28 cellular contexts compared by ENCODE assay signal in the genomic region with DNA sequence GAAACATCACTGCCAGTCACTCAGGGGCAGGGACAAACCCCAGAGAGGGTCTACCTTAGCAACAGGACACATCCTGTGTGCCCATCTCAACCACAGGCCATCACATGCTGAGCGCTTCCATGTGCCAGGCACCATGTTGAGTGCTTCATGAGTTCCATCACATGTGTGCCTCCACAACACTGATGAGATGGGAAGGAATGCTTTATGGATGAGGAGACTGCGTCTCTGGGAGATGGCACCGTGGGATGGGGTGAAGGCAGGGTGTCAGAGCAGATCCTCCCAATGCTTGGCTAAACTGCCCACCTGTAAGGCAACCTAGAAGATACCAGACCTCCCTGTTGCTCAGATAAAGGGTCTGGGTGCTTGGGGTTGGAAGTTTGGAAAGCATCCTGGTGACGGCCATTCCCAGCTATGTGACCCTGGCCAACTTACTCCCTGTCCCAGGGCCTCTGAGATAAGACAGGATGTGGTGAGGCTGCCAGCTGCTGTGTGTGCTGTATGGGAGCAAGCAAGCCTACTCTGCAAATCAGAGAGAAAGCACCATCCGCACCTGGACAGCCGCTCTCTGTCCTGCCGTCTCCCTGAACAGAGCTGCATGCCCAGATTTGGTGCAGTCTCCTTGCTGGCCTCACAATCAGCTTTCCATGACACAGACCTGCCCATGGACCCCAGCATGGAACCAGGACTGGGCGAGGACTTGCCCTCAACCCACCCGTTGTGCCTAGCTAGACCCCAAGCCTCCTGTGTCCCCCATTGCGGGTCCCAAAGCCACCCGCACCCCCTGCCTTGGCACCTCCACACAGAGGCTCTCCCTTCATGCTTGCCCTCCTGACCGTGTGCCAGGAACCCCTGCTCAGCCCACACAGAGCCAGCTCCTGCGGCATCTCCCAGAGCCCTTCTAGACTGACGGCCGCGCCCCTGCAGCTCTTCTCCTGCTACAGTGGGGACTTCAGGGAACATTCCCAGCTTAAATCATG.
A peak's percentile ranks its signal among the peaks of the same experiment; 100 is the strongest.
DNase-seq lines count a peak whose midpoint lies in the region; ATAC-seq and TF ChIP-seq lines count a peak whose summit lies in the region.
"Had no signal": no experiment of that assay in that cellular context is flagged by ENCODE, and none has a peak within 500 bp of the region (broad histone marks: within the 10 kb centered on the region; RNA-seq: fewer than 3 reads in every experiment).

No MANE protein-coding gene starts in this region.

- TF ChIP-seq CTCF in DND-41 (IDR thresholded peaks at IDR 0.05; ENCODE audit: borderline replicate concordance, extremely low read depth, low read length, poor library complexity, severe bottlenecking) (no peak), esophagus muscularis mucosa (IDR thresholded peaks at IDR 0.05) (no peak), smooth muscle cell (IDR thresholded peaks at IDR 0.05; ENCODE audit: borderline replicate concordance, insufficient read depth, poor library complexity, severe bottlenecking) (no peak)

- no peak overlapping the region for H4K8ac ChIP-seq in neuronal stem cell (ENCODE audit: low read depth, low read length)

- no peak overlapping the region for H2BK120ac ChIP-seq in neuronal stem cell (ENCODE audit: low read depth, low read length)

- peak overlapping the region; percentile 58 for H3K18ac ChIP-seq in neuronal stem cell (ENCODE audit: low read length)

- H3K9me3 ChIP-seq in DND-41 (ENCODE audit: insufficient read depth, low read length, severe bottlenecking) (no peaks in the 10 kb centered on the region), esophagus muscularis mucosa (no peaks in the 10 kb centered on the region), neuronal stem cell (replicated peaks in 1 of 2; ENCODE audit: control insufficient read depth in 2 of 2, insufficient read depth in 1 of 2, low read depth in 1 of 2, low read length in 2 of 2) (no peaks in the 10 kb centered on the region), smooth muscle cell (replicated peaks; ENCODE audit: low read depth) (no peaks in the 10 kb centered on the region)
- H3K9me3 ChIP-seq: ascending aorta, HAP-1, transverse colon had no signal

- H3K4ac ChIP-seq in neuronal stem cell (ENCODE audit: low read length) = no peak overlapping the region

- H3K27ac ChIP-seq in DND-41 (ENCODE audit: low read length) (no peak overlapping the region), esophagus muscularis mucosa (replicated peaks in 1 of 4) (no peak overlapping the region), neuronal stem cell (replicated peaks; ENCODE audit: low read length) (no peak overlapping the region), smooth muscle cell (ENCODE audit: low read depth) (no peak overlapping the region)
- H3K27ac ChIP-seq: ascending aorta, transverse colon had no signal

- peak; percentile 80 for ATAC-seq in DND-41 (ENCODE audit: insufficient read depth, low read depth)
- ATAC-seq: activated CD8-positive, alpha-beta memory T cell treated with anti-CD3 and anti-CD28 coated beads, Interleukin-2, amount 10 ng/mL, durations not matched to agents 7 days and 5 days; activated T-cell treated with anti-CD3 and anti-CD28 coated beads, Interleukin-2, amount 50 U/mL, for 72 hours; esophagus mucosa; K562; PC-3; T-helper 17 cell had no signal

- WGBS in esophagus muscularis mucosa = 85% methylated on average over 14 of the region's 16 CpGs
- no CpG with 5 or more reads among the region's 16 CpGs for WGBS in neuronal stem cell (ENCODE audit: extremely low coverage in 2 of 2, insufficient read length in 2 of 2, insufficient replicate concordance in 1 of 2), 2 donors
- 86% methylated on average over 16 of the region's 16 CpGs for WGBS in smooth muscle cell (ENCODE audit: low lambda C conversion rate)

- intact Hi-C loops in esophagus muscularis mucosa (cut with DNase I) = no loop called here

- no peak overlapping the region for H3K23ac ChIP-seq in neuronal stem cell (ENCODE audit: low read depth, low read length, poor library complexity)

- H3K4me3 ChIP-seq in DND-41 (ENCODE audit: low read depth in 1 of 2, low read length in 2 of 2) (no peak overlapping the region), esophagus muscularis mucosa (no peak overlapping the region), neuronal stem cell (ENCODE audit: low read length in 2 of 2) (no peak overlapping the region), smooth muscle cell (no peak overlapping the region)
- H3K4me3 ChIP-seq: ascending aorta, HAP-1, K562, transverse colon had no signal

- no peak overlapping the region for H2AFZ ChIP-seq in DND-41 (ENCODE audit: low read depth, low read length)
- no peak overlapping the region for H2AFZ ChIP-seq in neuronal stem cell (ENCODE audit: low read length)
- no peak overlapping the region for H2AFZ ChIP-seq in smooth muscle cell (ENCODE audit: low read depth)

- H3K36me3 ChIP-seq in DND-41 (ENCODE audit: insufficient read depth, low read length) (no peaks in the 10 kb centered on the region), esophagus muscularis mucosa (no peaks in the 10 kb centered on the region), neuronal stem cell (replicated peaks in 1 of 2; ENCODE audit: control insufficient read depth in 2 of 2, insufficient read depth in 2 of 2, low read length in 2 of 2) (no peaks in the 10 kb centered on the region), smooth muscle cell (ENCODE audit: low read depth) (no peaks in the 10 kb centered on the region)
- H3K36me3 ChIP-seq: ascending aorta, HAP-1, transverse colon had no signal

- H3K79me1 ChIP-seq in neuronal stem cell (ENCODE audit: low read depth, low read length) = no peaks in the 10 kb centered on the region

- no peaks in the 10 kb centered on the region for H3F3A ChIP-seq in smooth muscle cell (ENCODE audit: low read depth)

- no peaks in the 10 kb centered on the region for H3K27me3 ChIP-seq in DND-41 (ENCODE audit: insufficient read depth, low read length, poor library complexity)
- H3K27me3 ChIP-seq in esophagus muscularis mucosa = peaks cover 0 to 35% (median 0%) of the 10 kb centered on the region in 4 donors
- no peaks in the 10 kb centered on the region for H3K27me3 ChIP-seq in neuronal stem cell (ENCODE audit: control insufficient read depth in 3 of 3, insufficient read depth in 3 of 3, low read depth in 1 of 3, low read length in 3 of 3)
- H3K27me3 ChIP-seq in smooth muscle cell (ENCODE audit: low read depth) = no peaks in the 10 kb centered on the region
- H3K27me3 ChIP-seq: ascending aorta, transverse colon had no signal

- DNase-seq in DND-41 (peak; percentile 43), LHCN-M2 (ENCODE audit: low read depth) (peak; percentile 9), esophagus muscularis mucosa (ENCODE audit: extremely low spot score) (peak; percentile 84), neuronal stem cell (ENCODE audit: low spot score) (no peak), NOMO-1 treated with DMSO at 0.1 percent for 48 hours (lab: John Stamatoyannopoulos, UW; ENCODE audit: unreplicated experiment) (no peak), CD1c-positive myeloid dendritic cell (ENCODE audit: extremely low spot score) (no peak), smooth muscle cell (lab: John Stamatoyannopoulos, UW; ENCODE audit: unreplicated experiment) (no peak), DMS 273 (lab: John Stamatoyannopoulos, UW; ENCODE audit: unreplicated experiment) (no peak)
- DNase-seq: activated CD4-positive, alpha-beta T cell treated with anti-CD3 and anti-CD28 coated beads, Interleukin-2, amount 50 U/mL, for 4 hours; activated CD8-positive, alpha-beta memory T cell treated with anti-CD3 and anti-CD28 coated beads, Interleukin-2, amount 10 ng/mL, durations not matched to agents 7 days and 5 days; activated T-cell treated with anti-CD3 and anti-CD28 coated beads, Interleukin-2, amount 50 U/mL, for 72 hours; caudate nucleus; GF-D8; MM.1S; NCI-H1417 treated with DMSO at 0.1 percent for 48 hours; NCI-H2029 treated with DMSO at 0.1 percent for 48 hours; NCI-H526 treated with DMSO at 0.1 percent for 48 hours; nephron progenitor cell; NK-92 treated with Interleukin-12 subunit alpha and Interleukin-12 subunit beta, amount 100 ng/mL, for 24 hours; PC-3; stimulated activated CD4-positive, alpha-beta T cell treated with anti-CD3 and anti-CD28 coated beads, Interleukin-12 subunit alpha, Interleukin-12 subunit beta, amount 100 ng/mL, for 4 hours; stimulated activated CD4-positive, alpha-beta T cell treated with anti-CD3 and anti-CD28 coated beads, Interleukin-4, amount 100 ng/mL, for 24 hours; T-helper 17 cell; transverse colon had no signal

- H3K79me2 ChIP-seq in DND-41 (ENCODE audit: insufficient read depth, low read length) (no peaks in the 10 kb centered on the region), smooth muscle cell (ENCODE audit: low read depth) (no peaks in the 10 kb centered on the region)

- no peaks in the 10 kb centered on the region for H4K20me1 ChIP-seq in DND-41 (ENCODE audit: insufficient read depth, low read length)
- H4K20me1 ChIP-seq in smooth muscle cell (ENCODE audit: low read depth) = no peaks in the 10 kb centered on the region

- TF ChIP-seq EP300 in esophagus muscularis mucosa (IDR thresholded peaks at IDR 0.05) = no peak

- TF ChIP-seq POLR2A in esophagus muscularis mucosa (IDR thresholded peaks at IDR 0.05; ENCODE audit: low read depth) = no peak

- no peak overlapping the region for H3K14ac ChIP-seq in neuronal stem cell (ENCODE audit: low read length)

- H2AK5ac ChIP-seq in neuronal stem cell (ENCODE audit: low read depth, low read length) = peak overlapping the region; percentile 12

- H3K4me1 ChIP-seq in DND-41 (ENCODE audit: insufficient read depth, low read length) = peaks cover 8% of the 10 kb centered on the region; the same call in 1 of the 2 replicates
- H3K4me1 ChIP-seq in esophagus muscularis mucosa = peaks cover 0 to 3% (median 0%) of the 10 kb centered on the region in 4 donors
- peaks cover 0 to 8% of the 10 kb centered on the region in 2 donors for H3K4me1 ChIP-seq in neuronal stem cell (ENCODE audit: control insufficient read depth in 2 of 2, insufficient read depth in 1 of 2, low read depth in 1 of 2, low read length in 2 of 2)
- peaks cover 6% of the 10 kb centered on the region for H3K4me1 ChIP-seq in smooth muscle cell (ENCODE audit: low read depth)
- H3K4me1 ChIP-seq: ascending aorta, HAP-1, transverse colon had no signal

- H3K4me2 ChIP-seq in DND-41 (ENCODE audit: insufficient read depth, low read length) (no peak overlapping the region), neuronal stem cell (ENCODE audit: insufficient read depth, low read length, poor library complexity, severe bottlenecking) (no peak overlapping the region), smooth muscle cell (no peak overlapping the region)

- no peak overlapping the region for H3K9ac ChIP-seq in DND-41 (ENCODE audit: low read depth, low read length)
- H3K9ac ChIP-seq in neuronal stem cell (ENCODE audit: low read depth, low read length, poor library complexity) = no peak overlapping the region
- no peak overlapping the region for H3K9ac ChIP-seq in smooth muscle cell (ENCODE audit: low read depth)

- no peak overlapping the region for H4K91ac ChIP-seq in neuronal stem cell (ENCODE audit: low read depth, low read length, poor library complexity)

- no peak overlapping the region for H2BK15ac ChIP-seq in neuronal stem cell (ENCODE audit: low read length)

- H2BK5ac ChIP-seq in neuronal stem cell (ENCODE audit: low read length) = no peak overlapping the region

- H2BK12ac ChIP-seq in neuronal stem cell (ENCODE audit: low read length) = no peak overlapping the region

Comparison
In these comparisons a context has a peak if more than half of its experiments do, and no peak if none do; other contexts are left out.
1. DNase-seq: peak in DND-41 (single experiment), LHCN-M2 (single experiment) and esophagus muscularis mucosa (single experiment); none in neuronal stem cell (single experiment), NOMO-1 treated with DMSO at 0.1 percent for 48 hours (single experiment), CD1c-positive myeloid dendritic cell (single experiment), smooth muscle cell (single experiment) and DMS 273 (single experiment).